8 cellular contexts compared by ENCODE assay signal in the genomic region with DNA sequence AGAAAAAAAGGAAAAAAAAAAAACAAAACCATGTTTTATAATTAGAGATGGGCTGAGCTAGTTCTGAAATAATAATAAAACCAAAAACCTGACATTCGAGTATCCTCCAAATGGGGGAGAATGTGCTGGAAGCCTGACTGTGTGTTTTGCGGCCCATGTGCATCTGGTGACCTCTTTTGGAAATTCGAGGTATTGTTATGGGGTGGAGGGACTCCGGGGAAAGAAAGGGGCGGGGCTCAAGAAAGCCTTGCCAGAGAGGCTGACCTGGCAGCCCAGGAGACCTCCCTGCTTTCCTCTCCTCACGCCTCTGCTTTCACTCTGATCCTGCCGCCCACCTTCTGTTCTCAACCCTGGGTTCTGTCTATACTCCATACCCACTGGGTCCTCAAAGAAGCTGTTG.
A peak's percentile ranks its signal among the peaks of the same experiment; 100 is the strongest.
DNase-seq lines count a peak whose midpoint lies in the region; ATAC-seq and TF ChIP-seq lines count a peak whose summit lies in the region.
"Had no signal": no experiment of that assay in that cellular context is flagged by ENCODE, and none has a peak within 500 bp of the region (broad histone marks: within the 10 kb centered on the region; RNA-seq: fewer than 3 reads in every experiment).

No MANE protein-coding gene starts in this region.

- H3K9me2 ChIP-seq in HCT116 (ENCODE audit: insufficient read depth) = no peaks in the 10 kb centered on the region

- peaks cover 2% of the 10 kb centered on the region for H3K4me1 Mint-ChIP-seq in T-helper 17 cell

- peak; percentile 88 for ATAC-seq in HCT116
- ATAC-seq in T-helper 17 cell = no peak
- no peak for ATAC-seq in HG02678 (IDR thresholded peaks at IDR 0.05; ENCODE audit: unreplicated experiment)

- no peaks in the 10 kb centered on the region for H3K36me3 ChIP-seq in HCT116 (ENCODE audit: control insufficient read depth in 1 of 2, insufficient read depth in 2 of 2, low read length in 2 of 2)

- no peaks in the 10 kb centered on the region for H3K79me2 ChIP-seq in HCT116 (ENCODE audit: insufficient read depth, low read length)

- H3K9ac ChIP-seq in HCT116 (ENCODE audit: low read length) = no peak overlapping the region

- DNase-seq in GDM1 (lab: John Stamatoyannopoulos, UW) = peak; percentile 12
- peak; percentile 23 for DNase-seq in HCT116 (ENCODE audit: low read depth, low spot score)
- DNase-seq in T-helper 17 cell = no peak
- peak; percentile 62 for DNase-seq in left kidney (ENCODE audit: low read depth, low spot score)
- DNase-seq in DMS79 (lab: John Stamatoyannopoulos, UW) = no peak
- no peak for DNase-seq in NCI-H446 treated with DMSO at 0.1 percent for 48 hours (lab: John Stamatoyannopoulos, UW)
- DNase-seq: NCI-H1105 treated with DMSO at 0.1 percent for 48 hours had no signal

- no peak overlapping the region for H3K4me3 ChIP-seq in HCT116 (replicated peaks in 1 of 2; ENCODE audit: low read depth in 1 of 2, low read length in 2 of 2)

- H3K4me3 Mint-ChIP-seq in T-helper 17 cell = no peak overlapping the region

- CTCF ChIA-PET in HCT116 (lab: Charles Lee) = interaction anchor here (1.1 to 5.5 kb wide), 2 partner anchors 11 to 285 kb away, joined by 5 to 21 read pairs; no protein-coding TSS in a partner anchor

- no TSS peak for BruUV-seq in HCT116 (replicated peaks; lab: Mats Ljungman, UMichigan)

- H3K4me1 ChIP-seq in HCT116 (ENCODE audit: control insufficient read depth in 1 of 2, insufficient read depth in 2 of 2, low read length in 2 of 2) = no peaks in the 10 kb centered on the region

- peak; percentile 49 to 57 (median 56); a peak in 5 of 6 replicates for TF ChIP-seq CTCF in HCT116 (IDR thresholded peaks at IDR 0.05 in 2 of 3, conservative IDR thresholded peaks at IDR 0.05 in 1 of 3; ENCODE audit: borderline replicate concordance in 1 of 3, insufficient read depth in 1 of 3, low read depth in 2 of 3, low read length in 2 of 3)

- no peak overlapping the region for H3K4me2 ChIP-seq in HCT116 (ENCODE audit: low read length)

- POLR2A ChIA-PET in HCT116 (lab: Charles Lee) = interaction anchor here (0.8 kb wide), 1 partner anchor 12 kb away, joined by 3 read pairs; no protein-coding TSS in a partner anchor

- no peaks in the 10 kb centered on the region for H3K27me3 ChIP-seq in HCT116 (ENCODE audit: insufficient read depth, low read length)

- peak; percentile 65 for TF ChIP-seq RAD21 in HCT116 (IDR thresholded peaks at IDR 0.05; ENCODE audit: low read depth)

- no peak for TF ChIP-seq POLR2A in HCT116 (IDR thresholded peaks at IDR 0.05; ENCODE audit: borderline replicate concordance, extremely low read depth, insufficient read depth, insufficient read length)

- no peaks in the 10 kb centered on the region for H3K36me3 Mint-ChIP-seq in T-helper 17 cell (ENCODE audit: low read depth)

- no peak overlapping the region for H3K27ac ChIP-seq in HCT116 (ENCODE audit: low read depth, low read length)

- peak overlapping the region; percentile 32 for H2AFZ ChIP-seq in HCT116 (ENCODE audit: low read depth, low read length, poor library complexity, severe bottlenecking)

- intact Hi-C loops in HCT116 (cut with micrococcal nuclease) = no loop called here

- RAD21 ChIA-PET in HCT116 (lab: Charles Lee; ENCODE audit: low non-redundant PET in 1 of 2, low total read pairs in 2 of 2, uncharacterized antibody in 2 of 2, unreplicated experiment in 2 of 2) = no interaction called here

- peaks cover 16% of the 10 kb centered on the region for H3K27me3 Mint-ChIP-seq in T-helper 17 cell

- H4K20me1 ChIP-seq in HCT116 (ENCODE audit: insufficient read depth) = no peaks in the 10 kb centered on the region

- H3K9me3 ChIP-seq in HCT116 (ENCODE audit: control insufficient read depth in 1 of 2, insufficient read depth in 1 of 2, low read depth in 1 of 2, low read length in 2 of 2) (no peaks in the 10 kb centered on the region), T-helper 17 cell (ENCODE audit: control insufficient read depth, low read length, poor library complexity, severe bottlenecking) (no peaks in the 10 kb centered on the region)

- peak overlapping the region; percentile 37 for H3K27ac Mint-ChIP-seq in T-helper 17 cell

TF ChIP-seq in HCT116, 20 proteins besides CTCF, POLR2A, EP300 and RAD21:
- TF ChIP-seq SRF (IDR thresholded peaks at IDR 0.05; ENCODE audit: low read depth) (no peak), EGR1 (IDR thresholded peaks at IDR 0.05; ENCODE audit: low read depth) (no peak), SIN3A (IDR thresholded peaks at IDR 0.05; ENCODE audit: low read depth) (no peak)
- TF ChIP-seq, protein P1, sequence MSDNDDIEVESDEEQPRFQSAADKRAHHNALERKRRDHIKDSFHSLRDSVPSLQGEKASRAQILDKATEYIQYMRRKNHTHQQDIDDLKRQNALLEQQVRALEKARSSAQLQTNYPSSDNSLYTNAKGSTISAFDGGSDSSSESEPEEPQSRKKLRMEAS (IDR thresholded peaks at IDR 0.05) = 0 out of 2 replicates have a peak, but pooled peaks have one; percentile 16
- TF ChIP-seq, protein P2, sequence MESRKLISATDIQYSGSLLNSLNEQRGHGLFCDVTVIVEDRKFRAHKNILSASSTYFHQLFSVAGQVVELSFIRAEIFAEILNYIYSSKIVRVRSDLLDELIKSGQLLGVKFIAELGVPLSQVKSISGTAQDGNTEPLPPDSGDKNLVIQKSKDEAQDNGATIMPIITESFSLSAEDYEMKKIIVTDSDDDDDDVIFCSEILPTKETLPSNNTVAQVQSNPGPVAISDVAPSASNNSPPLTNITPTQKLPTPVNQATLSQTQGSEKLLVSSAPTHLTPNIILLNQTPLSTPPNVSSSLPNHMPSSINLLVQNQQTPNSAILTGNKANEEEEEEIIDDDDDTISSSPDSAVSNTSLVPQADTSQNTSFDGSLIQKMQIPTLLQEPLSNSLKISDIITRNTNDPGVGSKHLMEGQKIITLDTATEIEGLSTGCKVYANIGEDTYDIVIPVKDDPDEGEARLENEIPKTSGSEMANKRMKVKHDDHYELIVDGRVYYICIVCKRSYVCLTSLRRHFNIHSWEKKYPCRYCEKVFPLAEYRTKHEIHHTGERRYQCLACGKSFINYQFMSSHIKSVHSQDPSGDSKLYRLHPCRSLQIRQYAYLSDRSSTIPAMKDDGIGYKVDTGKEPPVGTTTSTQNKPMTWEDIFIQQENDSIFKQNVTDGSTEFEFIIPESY (IDR thresholded peaks at IDR 0.05; ENCODE audit: extremely low read depth, insufficient replicate concordance, low read length) = no peak
TF ChIP-seq in HCT116: peak in this region for 1.

Comparison
In these comparisons a context has a peak if more than half of its experiments do, and no peak if none do; other contexts are left out.
1. DNase-seq: peak in GDM1 (single experiment), HCT116 (single experiment) and left kidney (single experiment); none in T-helper 17 cell (0 of 3), DMS79 (single experiment) and NCI-H446 treated with DMSO at 0.1 percent for 48 hours (single experiment).